ENCODE assay signal across 8 cellular contexts in the genomic region with DNA sequence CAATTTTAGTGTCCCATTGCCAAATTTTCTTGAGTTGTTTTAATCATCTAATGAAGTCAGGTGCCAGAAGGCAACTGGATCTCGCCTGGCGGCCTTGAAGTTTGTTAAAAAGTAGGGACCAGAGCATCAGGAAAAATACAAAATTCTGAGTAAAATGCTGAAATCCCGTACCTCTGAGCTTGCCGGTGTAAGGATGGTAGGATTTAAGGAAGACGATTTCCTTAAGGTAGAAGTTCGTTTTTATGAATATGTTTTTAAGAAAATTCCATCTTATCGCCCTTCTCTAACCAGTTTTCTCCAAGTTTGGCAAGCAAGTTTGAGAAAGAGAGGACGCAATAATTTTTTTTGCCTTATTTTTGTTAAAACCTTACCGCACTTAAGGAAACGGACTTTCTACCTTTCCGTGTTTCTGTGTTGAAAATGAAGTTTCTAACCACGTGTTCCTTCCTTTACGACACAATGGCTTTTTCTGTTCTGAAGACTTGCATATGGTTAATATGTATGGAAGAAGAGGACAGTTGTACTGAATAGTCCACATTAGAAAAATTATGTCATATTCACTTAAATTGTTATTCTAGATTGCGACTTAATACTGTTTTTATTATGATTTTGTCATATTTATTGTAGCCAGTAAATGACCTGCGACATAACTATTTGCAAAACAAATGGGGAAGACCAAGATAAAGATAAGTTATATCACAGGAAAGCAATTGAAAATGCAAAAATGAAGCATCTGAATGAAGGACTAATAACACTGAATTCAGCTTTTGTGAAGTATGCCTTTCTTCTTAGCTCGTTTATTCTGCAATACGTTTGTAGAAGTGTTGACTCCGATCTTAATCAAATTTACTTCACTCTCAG. TPM values are rescaled to one million over a fixed set of nuclear protein-coding genes. Genes with fewer than 3 reads are reported as not detected.
A peak's percentile ranks its signal among the peaks of the same experiment; 100 is the strongest.
DNase-seq lines count a peak whose midpoint lies in the region; ATAC-seq, FAIRE-seq and TF ChIP-seq lines count a peak whose summit lies in the region.

No MANE protein-coding gene starts in this region.

- peaks cover 6% of the 10 kb centered on the region; the same call in 1 of the 2 replicates for H3K4me1 ChIP-seq in Panc1 (ENCODE audit: control insufficient read depth, insufficient read depth, low read length)
- H3K4me1 ChIP-seq in esophagus muscularis mucosa: peaks cover 4 to 14% (median 9%) of the 10 kb centered on the region in 4 donors
- no peaks in the 10 kb centered on the region for H3K4me1 ChIP-seq in pancreas

- H3K27ac ChIP-seq in Panc1 (ENCODE audit: low read length): peak overlapping the region; percentile 92
- peak overlapping the region; percentile 54 to 77 (median 70) for H3K27ac ChIP-seq in esophagus muscularis mucosa (replicated peaks in 1 of 4)
- H3K27ac ChIP-seq in pancreas: peak overlapping the region; percentile 37 to 76 (median 54)

- H3K9me3 ChIP-seq in Panc1 (ENCODE audit: control insufficient read depth, insufficient read depth, low read depth, low read length) (no peaks in the 10 kb centered on the region), esophagus muscularis mucosa (no peaks in the 10 kb centered on the region), pancreas (no peaks in the 10 kb centered on the region)

- in situ Hi-C loops in Panc1 (cut with HindIII; ENCODE audit: low pct_unique_long_range_greater_than_20kb, low sequenced_read_pairs): no loop called here

- no peak for TF ChIP-seq CTCF in GM06990 (IDR thresholded peaks at IDR 0.05; ENCODE audit: insufficient read depth, low read length, poor library complexity, severe bottlenecking)
- no peak for TF ChIP-seq CTCF in Panc1 (IDR thresholded peaks at IDR 0.05)
- no peak for TF ChIP-seq CTCF in esophagus muscularis mucosa (IDR thresholded peaks at IDR 0.05)
- TF ChIP-seq CTCF in pancreas (IDR thresholded peaks at IDR 0.05): no peak

- intact Hi-C loops in Panc1 (cut with micrococcal nuclease; ENCODE audit: unreplicated experiment) (no loop called here), esophagus muscularis mucosa (cut with DNase I) (no loop called here), pancreas (cut with DNase I) (no loop called here)

- 28% methylated on average over 18 of the region's 18 CpGs for WGBS in esophagus muscularis mucosa
- 12 to 21% methylated on average over 18 of the region's 18 CpGs for WGBS in pancreas, 2 donors

- H3K36me3 ChIP-seq in GM06990 (ENCODE audit: control insufficient read depth, insufficient read depth, low read length): no peaks in the 10 kb centered on the region; the same call in 1 of the 2 replicates
- no peaks in the 10 kb centered on the region for H3K36me3 ChIP-seq in Panc1 (ENCODE audit: control insufficient read depth, insufficient read depth, low read length)
- H3K36me3 ChIP-seq in esophagus muscularis mucosa: no peaks in the 10 kb centered on the region
- no peaks in the 10 kb centered on the region for H3K36me3 ChIP-seq in pancreas

- CTCF ChIA-PET in Panc1 (lab: Charles Lee): interaction anchor here (0.6 kb wide), 1 partner anchor 151 kb away, joined by 3 read pairs; no protein-coding TSS in a partner anchor

- POLR2A ChIA-PET in Panc1 (lab: Charles Lee): no interaction called here

- BruUV-seq in Panc1 (replicated peaks; lab: Mats Ljungman, UMichigan): TSS peak; percentile 87

- FAIRE-seq in pancreas (lab: Jason Lieb, UNC): no peak

- TF ChIP-seq POLR2A in esophagus muscularis mucosa (IDR thresholded peaks at IDR 0.05; ENCODE audit: low read depth): no peak

- ATAC-seq in Panc1 (no peak), pancreas (peak in 3 of 4 donors; percentile 19 to 35 (median 29))

- no peak for DNase-seq in GM06990 (ENCODE audit: extremely low read depth, insufficient read length)
- no peak for DNase-seq in Panc1 (ENCODE audit: low read depth, low spot score)
- DNase-seq in esophagus muscularis mucosa (ENCODE audit: extremely low spot score): no peak
- no peak for DNase-seq in pancreas
- no peak for DNase-seq in globus pallidus (ENCODE audit: low spot score)
- DNase-seq in NCI-H1436 (lab: John Stamatoyannopoulos, UW): no peak
- no peak for DNase-seq in DMS79 (lab: John Stamatoyannopoulos, UW)
- DNase-seq in putamen (ENCODE audit: low spot score): no peak

- H3K4me3 ChIP-seq in GM06990 (replicated peaks; ENCODE audit: low read depth, low read length) (peak overlapping the region; percentile 85), Panc1 (ENCODE audit: low read depth in 2 of 2, low read length in 2 of 2) (peak overlapping the region; percentile 72 to 99), esophagus muscularis mucosa (peak overlapping the region; percentile 58 to 74 (median 62)), pancreas (peak overlapping the region; percentile 27 to 55 (median 44))

- no peaks in the 10 kb centered on the region for H3K27me3 ChIP-seq in GM06990 (replicated peaks; ENCODE audit: control insufficient read depth, insufficient read depth, low read length)
- no peaks in the 10 kb centered on the region for H3K27me3 ChIP-seq in Panc1 (ENCODE audit: control insufficient read depth, insufficient read depth, low read length)
- no peaks in the 10 kb centered on the region for H3K27me3 ChIP-seq in esophagus muscularis mucosa
- H3K27me3 ChIP-seq in pancreas: no peaks in the 10 kb centered on the region

- TF ChIP-seq EP300 in esophagus muscularis mucosa (IDR thresholded peaks at IDR 0.05): no peak

RNA-seq across cellular contexts. Expression of a gene that starts 0.9 kb away (rescaled TPM):
- total RNA-seq in Panc1 (2021; ENCODE audit: unreplicated experiment) (25.2 TPM), esophagus muscularis mucosa (1 to 10 TPM; 4.1 to 8.3 (median 6.3) TPM), pancreas (10 to 100 TPM; 11.0 to 17.4 (median 15.4) TPM)
- 9.8 TPM for polyA plus RNA-seq in Panc1 (2012; ENCODE audit: insufficient read length)
- 10 to 100 TPM; 27.6 to 37.4 TPM for polyA plus RNA-seq in pancreas
